Comparison of ENCODE assay signal across 12 cellular contexts in the genomic region with DNA sequence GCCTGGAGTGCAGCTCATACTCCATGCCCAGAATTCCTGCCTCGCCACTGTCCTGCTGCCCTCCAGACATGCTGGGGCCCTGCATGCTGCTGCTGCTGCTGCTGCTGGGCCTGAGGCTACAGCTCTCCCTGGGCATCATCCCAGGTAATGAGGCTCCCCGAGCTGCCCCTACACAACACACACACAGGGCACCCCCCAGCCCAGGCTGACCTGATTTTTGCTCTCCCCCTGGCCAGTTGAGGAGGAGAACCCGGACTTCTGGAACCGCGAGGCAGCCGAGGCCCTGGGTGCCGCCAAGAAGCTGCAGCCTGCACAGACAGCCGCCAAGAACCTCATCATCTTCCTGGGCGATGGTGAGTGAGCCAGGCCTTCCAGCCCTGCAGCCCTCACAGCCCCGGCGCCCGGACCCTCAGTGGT. TPM values are rescaled to one million over a fixed set of nuclear protein-coding genes. Genes with fewer than 3 reads are reported as not detected.
"Had no signal": no experiment of that assay in that cellular context is flagged by ENCODE, and none has a peak within 500 bp of the region (broad histone marks: within the 10 kb centered on the region; RNA-seq: fewer than 3 reads in every experiment).

A gene (plus strand): TSS at position 17 of the 417 bp plus-strand sequence. CDS start 52 bp downstream, at position 69.

RNA-seq across cellular contexts. Expression of the gene that starts here (rescaled TPM):
- total RNA-seq: fibroblast of villous mesenchyme, gastroesophageal sphincter, lower leg skin, mesothelial cell of epicardium, mucosa of gallbladder, myocyte, neural crest cell, progenitor cell of endocrine pancreas, right cardiac atrium, temporal lobe, urinary bladder had no signal
- polyA plus RNA-seq: ovary, right cardiac atrium, urinary bladder had no signal
